ENCODE assay signal across 8 cellular contexts in the genomic region with DNA sequence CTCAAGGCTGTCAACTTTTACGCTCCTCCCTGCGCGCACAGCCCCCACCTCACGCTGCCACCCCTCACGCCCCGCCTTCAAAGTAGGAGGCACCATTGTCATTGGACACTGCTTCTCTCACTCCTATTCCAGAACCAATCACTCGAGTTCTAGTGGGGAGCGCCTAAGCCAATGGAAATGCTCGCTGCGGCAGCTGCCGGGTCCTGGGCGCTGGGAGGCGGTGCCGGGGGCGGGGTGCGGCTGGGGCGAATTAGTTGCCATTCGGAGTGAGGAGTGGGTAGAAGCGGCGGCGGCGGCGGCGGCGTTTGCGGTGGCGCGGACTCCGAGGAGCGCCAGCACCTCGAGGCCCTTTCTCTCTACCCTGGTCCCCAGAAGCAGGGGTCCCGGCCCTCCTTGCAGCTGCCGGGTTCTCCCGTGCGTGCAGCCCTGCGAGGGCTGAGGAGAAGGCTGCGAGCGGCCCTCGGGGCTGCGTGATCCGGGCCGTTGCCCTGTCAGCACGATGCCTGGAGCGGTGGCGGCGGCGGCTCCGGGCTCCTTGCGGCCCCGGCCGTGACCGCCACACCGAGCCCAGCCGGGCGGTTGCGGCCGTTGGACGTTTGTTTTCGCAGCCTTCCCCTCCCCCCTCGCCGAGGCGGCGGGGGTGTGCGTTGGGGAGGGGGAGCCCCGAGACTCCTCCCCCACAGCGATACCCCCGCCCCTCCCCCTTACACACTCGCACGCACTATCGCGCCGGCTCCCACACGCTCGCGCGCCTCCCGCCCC. TPM values are rescaled to one million over a fixed set of nuclear protein-coding genes. Genes with fewer than 3 reads are reported as not detected.
DNase-seq lines count a peak whose midpoint lies in the region; ATAC-seq lines count a peak whose summit lies in the region.

A gene (plus strand): TSS at position 253 of the 762 bp plus-strand sequence. CDS start 555 bp downstream, outside the sequence.

- ATAC-seq in GM19351 (IDR thresholded peaks at IDR 0.05; ENCODE audit: unreplicated experiment) (peak; percentile 71), HG03521 (IDR thresholded peaks at IDR 0.05; ENCODE audit: unreplicated experiment) (peak; percentile 82), left lobe of liver (peak; percentile 93)

- H3K4me1 ChIP-seq in BLaER1 treated with 17β-estradiol and CSF1 and Interleukin-3, amounts not matched to agents 10 nM and 100 nM: peaks cover 26 to 46% (median 36%) of the 10 kb centered on the region in 10 experiments

- no peaks in the 10 kb centered on the region for H3K27me3 ChIP-seq in BLaER1 treated with 17β-estradiol and CSF1 and Interleukin-3, amounts not matched to agents 10 nM and 100 nM

- H3K9me3 ChIP-seq in BLaER1 treated with 17β-estradiol and CSF1 and Interleukin-3, amounts not matched to agents 10 nM and 100 nM (replicated peaks in 1 of 11): no peaks in the 10 kb centered on the region

- peak within 1 kb of the TSS; percentile 62 to 94 (median 87) for H3K27ac ChIP-seq in BLaER1 treated with 17β-estradiol and CSF1 and Interleukin-3, amounts not matched to agents 10 nM and 100 nM

- H3K4me2 ChIP-seq in BLaER1 treated with 17β-estradiol and CSF1 and Interleukin-3, amounts not matched to agents 10 nM and 100 nM: peak within 1 kb of the TSS; percentile 75 to 93 (median 91)

- H4K20me1 ChIP-seq in BLaER1 treated with 17β-estradiol and CSF1 and Interleukin-3, amounts not matched to agents 10 nM and 100 nM: peaks cover 0 to 19% (median 0%) of the 10 kb centered on the region in 11 experiments; a peak in 4 of 22 replicates

- no peaks in the 10 kb centered on the region for H3K36me3 ChIP-seq in BLaER1 treated with 17β-estradiol and CSF1 and Interleukin-3, amounts not matched to agents 10 nM and 100 nM

- peak within 1 kb of the TSS; percentile 76 to 98 (median 92) for H3K4me3 ChIP-seq in BLaER1 treated with 17β-estradiol and CSF1 and Interleukin-3, amounts not matched to agents 10 nM and 100 nM

- peak within 1 kb of the TSS; percentile 83 to 94 (median 89) for H3K9ac ChIP-seq in BLaER1 treated with 17β-estradiol and CSF1 and Interleukin-3, amounts not matched to agents 10 nM and 100 nM

- DNase-seq in NCI-H748 (lab: John Stamatoyannopoulos, UW; ENCODE audit: unreplicated experiment) (peak; percentile 99), dedifferentiated amniotic fluid mesenchymal stem cell (ENCODE audit: extremely low spot score) (peak; percentile 98), left lobe of liver (ENCODE audit: low spot score) (peak; percentile 98)
- peak; percentile 94 for DNase-seq in activated CD4-positive, alpha-beta T cell treated with anti-CD3 and anti-CD28 coated beads, Interleukin-2, amount 50 U/mL, for 1 hour
- DNase-seq in stimulated activated CD4-positive, alpha-beta T cell treated with anti-CD3 and anti-CD28 coated beads, Interleukin-2, amount 100 ng/mL, for 4 hours (ENCODE audit: low read depth): peak; percentile 94

RNA-seq across cellular contexts. Expression of the gene that starts here (rescaled TPM):
- total RNA-seq in left lobe of liver: 4.4 TPM

Comparison
In these comparisons a context has a peak if more than half of its experiments do, and no peak if none do; other contexts are left out.
1. Peak in every context shown above with its lines: DNase-seq, ATAC-seq, H3K4me3 ChIP-seq and H3K27ac ChIP-seq.